Comparison of ENCODE assay signal across 8 cellular contexts in genomic region chr2:168961450-168962229, GRCh38.
A peak's percentile ranks its signal among the peaks of the same experiment; 100 is the strongest.
DNase-seq lines count a peak whose midpoint lies in the region; ATAC-seq and TF ChIP-seq lines count a peak whose summit lies in the region.

No MANE protein-coding gene starts in this region.

- 0 to 20% methylated on average over 2 to 5 of the region's 5 CpGs for WGBS in endodermal cell (ENCODE audit: insufficient coverage in 1 of 2, insufficient read length in 1 of 2), 2 experiments

- peak; percentile 94 for ATAC-seq in HG02678 (IDR thresholded peaks at IDR 0.05; ENCODE audit: unreplicated experiment)

- H3K9me3 ChIP-seq in BE2C (no peaks in the 10 kb centered on the region), endodermal cell (ENCODE audit: control insufficient read depth, low read length) (no peaks in the 10 kb centered on the region)

- no peak overlapping the region for H3K9ac ChIP-seq in endodermal cell (ENCODE audit: extremely low read depth, low read length, poor library complexity, severe bottlenecking)

- DNase-seq in BE2C = peak; percentile 13
- DNase-seq in NCI-H146 (lab: John Stamatoyannopoulos, UW) = peak; percentile 40
- peak; percentile 68 for DNase-seq in SW480 (ENCODE audit: low spot score)
- peak; percentile 65 for DNase-seq in endodermal cell
- no peak for DNase-seq in mesothelial cell of epicardium (ENCODE audit: low spot score in 2 of 2, unreplicated experiment in 2 of 2)
- no peak for DNase-seq in mesenteric fat pad (ENCODE audit: low spot score)

- H3K4me1 ChIP-seq in BE2C (no peaks in the 10 kb centered on the region), endodermal cell (ENCODE audit: control insufficient read depth, insufficient read depth, low read length) (no peaks in the 10 kb centered on the region)

- no peaks in the 10 kb centered on the region for H3K36me3 ChIP-seq in BE2C
- H3K36me3 ChIP-seq in endodermal cell (ENCODE audit: control insufficient read depth, insufficient read depth, low read length) = no peaks in the 10 kb centered on the region

- no peaks in the 10 kb centered on the region for H3K4me1 Mint-ChIP-seq in endodermal cell
- peaks cover 11% of the 10 kb centered on the region for H3K4me1 Mint-ChIP-seq in mesothelial cell of epicardium

- peak; percentile 71 for TF ChIP-seq CTCF in BE2C (IDR thresholded peaks at IDR 0.05; ENCODE audit: low read depth, low read length)
- TF ChIP-seq CTCF in GM12875 (IDR thresholded peaks at IDR 0.05; ENCODE audit: borderline replicate concordance, insufficient read depth, low read depth, low read length) = peak; percentile 73
- peak; percentile 88 for TF ChIP-seq CTCF in endodermal cell (conservative IDR thresholded peaks at IDR 0.05)
- TF ChIP-seq CTCF in mesothelial cell of epicardium (IDR thresholded peaks at IDR 0.05; ENCODE audit: unreplicated experiment) = peak; percentile 95

- no peaks in the 10 kb centered on the region for H3K27me3 Mint-ChIP-seq in endodermal cell (ENCODE audit: insufficient read depth)
- H3K27me3 Mint-ChIP-seq in mesothelial cell of epicardium (ENCODE audit: low read depth) = no peaks in the 10 kb centered on the region

- no peaks in the 10 kb centered on the region for H3K36me3 Mint-ChIP-seq in endodermal cell (ENCODE audit: low read depth)
- no peaks in the 10 kb centered on the region for H3K36me3 Mint-ChIP-seq in mesothelial cell of epicardium

- H3K27ac ChIP-seq in endodermal cell (ENCODE audit: low read depth, low read length) = no peak overlapping the region

- H3K4me3 ChIP-seq in BE2C (ENCODE audit: low read depth, low read length) (no peak overlapping the region), GM12875 (ENCODE audit: low read depth, low read length) (no peak overlapping the region), endodermal cell (ENCODE audit: low read length) (no peak overlapping the region)

- H3K27me3 ChIP-seq in BE2C (peaks cover 4% of the 10 kb centered on the region), endodermal cell (ENCODE audit: control insufficient read depth, insufficient read depth, low read length, poor library complexity, severe bottlenecking) (no peaks in the 10 kb centered on the region)

- H3K27ac Mint-ChIP-seq in endodermal cell (no peak overlapping the region), mesothelial cell of epicardium (no peak overlapping the region)

- H3K4me3 Mint-ChIP-seq in endodermal cell = no peak overlapping the region
- H3K4me3 Mint-ChIP-seq in mesothelial cell of epicardium = no peak overlapping the region

- H3K9me3 Mint-ChIP-seq in endodermal cell = no peaks in the 10 kb centered on the region
- no peaks in the 10 kb centered on the region for H3K9me3 Mint-ChIP-seq in mesothelial cell of epicardium

Comparison
In these comparisons a context has a peak if more than half of its experiments do, and no peak if none do; other contexts are left out.
1. DNase-seq: peak in BE2C (single experiment), NCI-H146 (single experiment), SW480 (single experiment) and endodermal cell (single experiment); none in mesothelial cell of epicardium (0 of 2) and mesenteric fat pad (single experiment).
2. Peak in every context shown above with its lines, with median percentiles within 50 percentile points of each other: CTCF ChIP-seq.